In the genomic region with DNA sequence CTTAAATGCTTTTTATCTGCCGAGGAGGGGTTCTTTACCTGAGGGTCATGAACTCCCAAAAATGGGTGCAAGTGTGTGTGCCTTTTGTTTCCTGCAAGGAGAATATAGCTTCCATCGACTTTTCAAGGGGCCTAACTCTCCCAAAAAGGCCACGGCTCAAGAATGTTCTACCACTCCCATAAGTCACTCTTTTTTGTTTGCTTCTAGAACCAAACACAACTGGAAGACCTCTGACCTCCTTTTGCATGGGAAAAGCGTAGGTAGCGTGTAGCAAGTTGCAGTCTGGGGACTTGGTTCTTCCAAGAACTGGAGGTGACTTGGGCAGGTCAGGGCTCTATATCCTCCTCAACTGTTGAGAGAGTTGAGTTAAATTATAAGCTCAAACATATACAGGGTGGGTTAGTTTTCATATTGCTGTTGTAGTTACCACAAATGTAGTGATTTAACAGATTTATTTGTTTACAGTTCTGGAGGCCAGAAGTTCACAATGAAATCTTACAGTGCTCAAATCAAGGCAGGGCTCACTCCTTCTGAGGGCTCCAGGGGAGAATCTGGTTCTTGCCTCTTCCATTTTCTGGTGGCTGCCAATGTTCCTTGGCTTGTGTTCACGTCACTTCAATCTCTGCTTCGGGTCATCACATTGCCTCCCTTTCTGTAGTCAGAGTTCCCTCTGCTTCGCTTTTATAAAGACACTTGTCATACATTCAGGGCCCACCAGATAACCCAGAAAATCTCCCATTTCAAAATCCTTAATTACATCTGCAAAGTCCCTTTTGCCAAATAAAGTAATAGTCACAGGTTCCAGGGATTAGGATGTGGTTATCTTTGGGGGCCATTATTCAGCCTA, we compare ENCODE assay signal across 11 cellular contexts. TPM values are rescaled to one million over a fixed set of nuclear protein-coding genes. Genes with fewer than 3 reads are reported as not detected.
DNase-seq lines count a peak whose midpoint lies in the region; ATAC-seq, FAIRE-seq and TF ChIP-seq lines count a peak whose summit lies in the region.
"Had no signal": no experiment of that assay in that cellular context is flagged by ENCODE, and none has a peak within 500 bp of the region (broad histone marks: within the 10 kb centered on the region; RNA-seq: fewer than 3 reads in every experiment).

No MANE protein-coding gene starts in this region.

- H3K27ac ChIP-seq in BLaER1 (peak overlapping the region; percentile 90; the same call in 1 of the 2 replicates), HUES64 (ENCODE audit: low read depth, low read length) (no peak overlapping the region), K562 (ENCODE audit: extremely low read depth, low read depth, low read length) (no peak overlapping the region; the same call in 2 of the 3 replicates)

- peak overlapping the region; percentile 88 for H3K4me2 ChIP-seq in BLaER1
- peak overlapping the region; percentile 93 for H3K4me2 ChIP-seq in K562 (ENCODE audit: insufficient read depth, low read length)

- no peaks in the 10 kb centered on the region for H3K9me1 ChIP-seq in K562 (ENCODE audit: control insufficient read depth, insufficient read depth, low read length)

- no peak for TF ChIP-seq RAD21 in K562 (CRISPR knock-in tag; conservative IDR thresholded peaks at IDR 0.05 in 1 of 2, IDR thresholded peaks at IDR 0.05 in 1 of 2)

- H3K9me3 Mint-ChIP-seq in mesothelial cell of epicardium = no peaks in the 10 kb centered on the region

- H3K27me3 ChIP-seq in BLaER1 (no peaks in the 10 kb centered on the region), HUES64 (ENCODE audit: insufficient read depth, low read length) (no peaks in the 10 kb centered on the region), K562 (ENCODE audit: control insufficient read depth in 2 of 2, insufficient read depth in 2 of 2, low read length in 2 of 2) (no peaks in the 10 kb centered on the region)
- H3K27me3 ChIP-seq: esophagus squamous epithelium had no signal

- H2AFZ ChIP-seq in K562 (ENCODE audit: low read depth, low read length) = no peak overlapping the region

- 67% methylated on average over 8 of the region's 8 CpGs for WGBS in HUES64
- 25% methylated on average over 8 of the region's 8 CpGs for WGBS in K562 (ENCODE audit: insufficient coverage, low coverage, missing lambda C conversion rate)

- H3K4me1 ChIP-seq in BLaER1 (peaks cover 47% of the 10 kb centered on the region), HUES64 (ENCODE audit: insufficient read depth, low read length) (peaks cover 25% of the 10 kb centered on the region), K562 (replicated peaks in 1 of 2; ENCODE audit: control insufficient read depth in 2 of 2, insufficient read depth in 2 of 2, low read length in 2 of 2) (peaks cover 33 to 43% of the 10 kb centered on the region in 2 experiments)

- FAIRE-seq in K562 (lab: Jason Lieb, UNC) (no peak), GM12892 (lab: Jason Lieb, UNC) (no peak)

- peak overlapping the region; percentile 79 for H3K4me3 ChIP-seq in BLaER1
- H3K4me3 ChIP-seq in HUES64 (ENCODE audit: low read length) = peak overlapping the region; percentile 94
- peak overlapping the region; percentile 56 for H3K4me3 ChIP-seq in K562

- peaks cover 18% of the 10 kb centered on the region for H3K36me3 ChIP-seq in BLaER1
- peaks cover 26% of the 10 kb centered on the region for H3K36me3 ChIP-seq in HUES64 (ENCODE audit: insufficient read depth, low read length)
- peaks cover 44% of the 10 kb centered on the region for H3K36me3 ChIP-seq in K562 (ENCODE audit: control insufficient read depth, insufficient read depth, low read length)
- H3K36me3 ChIP-seq: esophagus squamous epithelium had no signal

- H3K27ac Mint-ChIP-seq in mesothelial cell of epicardium = peak overlapping the region; percentile 93

- H3K36me3 Mint-ChIP-seq in mesothelial cell of epicardium = no peaks in the 10 kb centered on the region

- DNase-seq in K562 (ENCODE audit: extremely low read depth in 1 of 4, low spot score in 3 of 4) (peak in 1 of 4 experiments; percentile 34), mesothelial cell of epicardium (ENCODE audit: low spot score in 2 of 2, unreplicated experiment in 2 of 2) (no peak), NCI-H748 (lab: John Stamatoyannopoulos, UW; ENCODE audit: unreplicated experiment) (no peak), GM12892 (ENCODE audit: insufficient read length) (no peak)
- DNase-seq: esophagus squamous epithelium, GF-D8, NCI-H1417 treated with DMSO at 0.1 percent for 48 hours had no signal

- ATAC-seq in K562 = no peak
- no peak for ATAC-seq in GM18861 (IDR thresholded peaks at IDR 0.05; ENCODE audit: unreplicated experiment)
- no peak for ATAC-seq in GM19324 (IDR thresholded peaks at IDR 0.05; ENCODE audit: low FRiP score, unreplicated experiment)

- no peaks in the 10 kb centered on the region for H3K9me3 ChIP-seq in BLaER1
- no peaks in the 10 kb centered on the region for H3K9me3 ChIP-seq in HUES64 (ENCODE audit: insufficient read depth, low read depth, low read length)
- H3K9me3 ChIP-seq in K562 (replicated peaks; ENCODE audit: control insufficient read depth, insufficient read depth, low read depth, low read length) = no peaks in the 10 kb centered on the region
- H3K9me3 ChIP-seq: esophagus squamous epithelium had no signal

- CTCF ChIA-PET in K562 (lab: Yijun Ruan, JAX; ENCODE audit: low intra/inter-chr PET ratio) = no interaction called here

- H3K9ac ChIP-seq in BLaER1 (peak overlapping the region; percentile 92), HUES64 (ENCODE audit: low read depth, low read length) (peak overlapping the region; percentile 94; the same call in 1 of the 2 replicates), K562 (ENCODE audit: insufficient read depth in 1 of 2, low read depth in 2 of 2, low read length in 2 of 2) (peak overlapping the region; percentile 53 to 71; a peak in 3 of 4 replicates)

- H3K79me2 ChIP-seq in K562 (ENCODE audit: control insufficient read depth, insufficient read depth, low read length) = peaks cover 86% of the 10 kb centered on the region

- H3K4me3 Mint-ChIP-seq in mesothelial cell of epicardium = peak overlapping the region; percentile 80

- intact Hi-C loops in K562 (cut with micrococcal nuclease) = no loop called here

- H3K4me1 Mint-ChIP-seq in mesothelial cell of epicardium = peaks cover 40% of the 10 kb centered on the region

- TF ChIP-seq POLR2A in K562 (conservative IDR thresholded peaks at IDR 0.05) (no peak), GM12892 (IDR thresholded peaks at IDR 0.05; ENCODE audit: low read depth, low read length) (no peak)

- no peaks in the 10 kb centered on the region for H3K27me3 Mint-ChIP-seq in mesothelial cell of epicardium (ENCODE audit: low read depth)

- TF ChIP-seq CTCF in K562 (IDR thresholded peaks at IDR 0.05 in 2 of 3, conservative IDR thresholded peaks at IDR 0.05 in 1 of 3; ENCODE audit: insufficient read depth in 2 of 3, low read depth in 1 of 3, low read length in 3 of 3) (no peak), mesothelial cell of epicardium (IDR thresholded peaks at IDR 0.05; ENCODE audit: unreplicated experiment) (no peak)

- peaks cover 53% of the 10 kb centered on the region for H4K20me1 ChIP-seq in BLaER1
- 0 out of 2 replicates have a peak, but pooled peaks cover 18% of the 10 kb centered on the region for H4K20me1 ChIP-seq in K562 (replicated peaks; ENCODE audit: control insufficient read depth, insufficient read depth, low read length)

- TF ChIP-seq EP300 in K562 (IDR thresholded peaks at IDR 0.05; ENCODE audit: low read length) = no peak

- no TSS peak for BruUV-seq in K562 (replicated peaks; lab: Mats Ljungman, UMichigan)

- in situ Hi-C loops in K562 (cut with MboI) = no loop called here

- POLR2A ChIA-PET in K562 (lab: Yijun Ruan, JAX) = interaction anchor here (0.8 to 4.9 kb wide), 3 partner anchors 8 to 279 kb away, joined by 3 to 62 read pairs (median 19); a partner anchor contains a TSS

RNA-seq across cellular contexts. Expression of a gene that starts 1.4 kb away (rescaled TPM):
- 115 TPM for polyA plus RNA-seq in HUES64 (2013, experiment 1 of 2)
- polyA plus RNA-seq in HUES64 (2013, experiment 2 of 2) = 122 TPM
- total RNA-seq in K562 (2011; cell fraction: chromatin; rRNA removed; ENCODE audit: low replicate concordance) = 75.7 and 97.1 TPM in 2 replicates
- total RNA-seq in K562 (2011; cell fraction: nucleolus; rRNA removed) = 85.3 and 101 TPM in 2 replicates
- total RNA-seq in K562 (2011; cell fraction: nucleoplasm; rRNA removed) = 131 and 163 TPM in 2 replicates
- total RNA-seq in K562 (2014; rRNA removed) (59.6 and 71.8 TPM in 2 replicates), K562 (2014; rRNA removed; fragmentation: Illumina TruSeq; extraction: Trizol) (83.1 and 87.7 TPM in 2 replicates), K562 (2015; rRNA removed; fragmentation: Illumina TruSeq; extraction: Trizol) (72.0 and 74.0 TPM in 2 replicates), K562 (2021) (65.3 and 67.5 TPM in 2 replicates), mesothelial cell of epicardium (43.0 to 45.5 TPM (median 43.3 TPM) in 3 replicates)
- polyA plus RNA-seq in K562 (2011; rRNA removed) (88.3 and 117 TPM in 2 replicates), K562 (2014; fragmentation: Illumina TruSeq; extraction: Trizol) (89.6 and 121 TPM in 2 replicates), K562 (2014; fragmentation: Nextera tagmentation; extraction: Ambion mirVana) (10 to 100 TPM; 76.0 to 95.3 TPM), K562 (2014; rRNA removed) (34.6 and 44.9 TPM in 2 replicates)
- polyA plus RNA-seq in K562 (2011; cell fraction: cytosol; rRNA removed) = 45.5 and 66.1 TPM in 2 replicates
- 24.8 and 32.2 TPM in 2 replicates for polyA plus RNA-seq in K562 (2011; cell fraction: nucleus; rRNA removed)
- polyA plus RNA-seq in K562 (2012) = 40.4 and 49.6 TPM in 2 replicates
- polyA minus RNA-seq in K562 (2011; rRNA and poly(A)+ RNA removed) = 66.9 and 80.3 TPM in 2 replicates
- 31.5 and 44.4 TPM in 2 replicates for polyA minus RNA-seq in K562 (2011; cell fraction: cytosol; rRNA and poly(A)+ RNA removed)
- polyA minus RNA-seq in K562 (2011; cell fraction: nucleus; rRNA and poly(A)+ RNA removed) = 12.5 and 15.9 TPM in 2 replicates
- polyA plus RNA-seq in GM12892 (2012; ENCODE audit: missing spikeins) = 35.2 TPM

RNA-seq across cellular contexts. Expression of a gene that starts 14.8 kb away (rescaled TPM):
- 18.5 TPM for polyA plus RNA-seq in HUES64 (2013, experiment 1 of 2)
- 20.2 TPM for polyA plus RNA-seq in HUES64 (2013, experiment 2 of 2)
- total RNA-seq in K562 (2011; cell fraction: chromatin; rRNA removed; ENCODE audit: low replicate concordance) = 58.5 and 63.2 TPM in 2 replicates
- total RNA-seq in K562 (2011; cell fraction: nucleolus; rRNA removed) = 42.5 and 42.8 TPM in 2 replicates
- 44.1 and 49.8 TPM in 2 replicates for total RNA-seq in K562 (2011; cell fraction: nucleoplasm; rRNA removed)
- total RNA-seq in K562 (2014; rRNA removed) (25.1 and 25.5 TPM in 2 replicates), K562 (2014; rRNA removed; fragmentation: Illumina TruSeq; extraction: Trizol) (20.9 and 26.8 TPM in 2 replicates), K562 (2015; rRNA removed; fragmentation: Illumina TruSeq; extraction: Trizol) (14.3 and 14.6 TPM in 2 replicates), K562 (2021) (20.1 and 25.2 TPM in 2 replicates), mesothelial cell of epicardium (36.7 to 40.2 TPM (median 39.8 TPM) in 3 replicates)
- polyA plus RNA-seq in K562 (2011; rRNA removed) (35.8 and 38.6 TPM in 2 replicates), K562 (2014; fragmentation: Illumina TruSeq; extraction: Trizol) (19.0 and 19.4 TPM in 2 replicates), K562 (2014; fragmentation: Nextera tagmentation; extraction: Ambion mirVana) (10 to 100 TPM; 11.2 to 17.7 TPM), K562 (2014; rRNA removed) (37.6 and 45.4 TPM in 2 replicates)
- polyA plus RNA-seq in K562 (2011; cell fraction: cytosol; rRNA removed) = 15.7 and 17.9 TPM in 2 replicates
- polyA plus RNA-seq in K562 (2011; cell fraction: nucleus; rRNA removed) = 54.6 and 62.4 TPM in 2 replicates
- polyA plus RNA-seq in K562 (2012) = 20.5 and 42.0 TPM in 2 replicates
- 9.2 and 9.9 TPM in 2 replicates for polyA minus RNA-seq in K562 (2011; rRNA and poly(A)+ RNA removed)
- polyA minus RNA-seq in K562 (2011; cell fraction: cytosol; rRNA and poly(A)+ RNA removed) = 4.6 and 7.2 TPM in 2 replicates
- polyA minus RNA-seq in K562 (2011; cell fraction: nucleus; rRNA and poly(A)+ RNA removed) = 10.8 and 16.7 TPM in 2 replicates
- polyA plus RNA-seq in GM12892 (2012; ENCODE audit: missing spikeins) = 24.8 TPM

RNA-seq across cellular contexts. Expression of a gene that starts 15.1 kb away (rescaled TPM):
- polyA plus RNA-seq in HUES64 (2013, experiment 1 of 2) = 9.3 TPM
- polyA plus RNA-seq in HUES64 (2013, experiment 2 of 2) = 12.1 TPM
- total RNA-seq in K562 (2011; cell fraction: chromatin; rRNA removed; ENCODE audit: low replicate concordance) = 14.5 and 38.2 TPM in 2 replicates
- 22.8 and 26.7 TPM in 2 replicates for total RNA-seq in K562 (2011; cell fraction: nucleolus; rRNA removed)
- total RNA-seq in K562 (2011; cell fraction: nucleoplasm; rRNA removed) = 22.7 and 28.9 TPM in 2 replicates
- total RNA-seq in K562 (2014; rRNA removed) (9.0 and 15.1 TPM in 2 replicates), K562 (2014; rRNA removed; fragmentation: Illumina TruSeq; extraction: Trizol) (6.3 and 8.2 TPM in 2 replicates), K562 (2015; rRNA removed; fragmentation: Illumina TruSeq; extraction: Trizol) (7.7 and 8.0 TPM in 2 replicates), K562 (2021) (18.9 and 20.1 TPM in 2 replicates), mesothelial cell of epicardium (35.8 to 41.8 TPM (median 37.6 TPM) in 3 replicates)
- polyA plus RNA-seq in K562 (2011; rRNA removed) (13.7 and 18.8 TPM in 2 replicates), K562 (2014; fragmentation: Illumina TruSeq; extraction: Trizol) (15.2 and 15.4 TPM in 2 replicates), K562 (2014; fragmentation: Nextera tagmentation; extraction: Ambion mirVana) (1 to 10 TPM; 2.1 to 2.9 TPM), K562 (2014; rRNA removed) (8.1 and 15.4 TPM in 2 replicates)
- 10.8 and 23.2 TPM in 2 replicates for polyA plus RNA-seq in K562 (2011; cell fraction: cytosol; rRNA removed)
- polyA plus RNA-seq in K562 (2011; cell fraction: nucleus; rRNA removed) = 40.2 and 69.4 TPM in 2 replicates
- polyA plus RNA-seq in K562 (2012) = 11.5 and 17.0 TPM in 2 replicates
- polyA minus RNA-seq in K562 (2011; rRNA and poly(A)+ RNA removed) = 7.3 and 16.7 TPM in 2 replicates
- 21.0 and 35.8 TPM in 2 replicates for polyA minus RNA-seq in K562 (2011; cell fraction: cytosol; rRNA and poly(A)+ RNA removed)
- polyA minus RNA-seq in K562 (2011; cell fraction: nucleus; rRNA and poly(A)+ RNA removed) = 12.4 and 16.7 TPM in 2 replicates
- polyA plus RNA-seq in GM12892 (2012; ENCODE audit: missing spikeins) = 8.1 TPM

RNA-seq across cellular contexts. Expression of a gene that starts 36.9 kb away (rescaled TPM):
- 54.3 TPM for polyA plus RNA-seq in HUES64 (2013, experiment 1 of 2)
- polyA plus RNA-seq in HUES64 (2013, experiment 2 of 2) = 51.4 TPM
- total RNA-seq in K562 (2011; cell fraction: chromatin; rRNA removed; ENCODE audit: low replicate concordance) = 13.2 and 36.1 TPM in 2 replicates
- 33.4 and 34.0 TPM in 2 replicates for total RNA-seq in K562 (2011; cell fraction: nucleolus; rRNA removed)
- total RNA-seq in K562 (2011; cell fraction: nucleoplasm; rRNA removed) = 27.2 and 30.3 TPM in 2 replicates
- total RNA-seq in K562 (2014; rRNA removed) (121 and 122 TPM in 2 replicates), K562 (2014; rRNA removed; fragmentation: Illumina TruSeq; extraction: Trizol) (59.5 and 62.7 TPM in 2 replicates), K562 (2015; rRNA removed; fragmentation: Illumina TruSeq; extraction: Trizol) (70.6 and 71.4 TPM in 2 replicates), K562 (2021) (106 and 108 TPM in 2 replicates), mesothelial cell of epicardium (60.8 to 61.0 TPM (median 60.9 TPM) in 3 replicates)
- polyA plus RNA-seq in K562 (2011; rRNA removed) (64.6 and 105 TPM in 2 replicates), K562 (2014; fragmentation: Illumina TruSeq; extraction: Trizol) (127 and 137 TPM in 2 replicates), K562 (2014; fragmentation: Nextera tagmentation; extraction: Ambion mirVana) (10 to 100 TPM; 22.0 to 25.1 TPM), K562 (2014; rRNA removed) (104 and 109 TPM in 2 replicates)
- 64.6 and 142 TPM in 2 replicates for polyA plus RNA-seq in K562 (2011; cell fraction: cytosol; rRNA removed)
- polyA plus RNA-seq in K562 (2011; cell fraction: nucleus; rRNA removed) = 48.3 and 71.0 TPM in 2 replicates
- polyA plus RNA-seq in K562 (2012) = 89.9 and 120 TPM in 2 replicates
- 31.5 and 60.7 TPM in 2 replicates for polyA minus RNA-seq in K562 (2011; rRNA and poly(A)+ RNA removed)
- 27.9 and 61.6 TPM in 2 replicates for polyA minus RNA-seq in K562 (2011; cell fraction: cytosol; rRNA and poly(A)+ RNA removed)
- 14.4 and 16.8 TPM in 2 replicates for polyA minus RNA-seq in K562 (2011; cell fraction: nucleus; rRNA and poly(A)+ RNA removed)
- 84.7 TPM for polyA plus RNA-seq in GM12892 (2012; ENCODE audit: missing spikeins)

RNA-seq across cellular contexts. Expression of a gene that starts 44.6 kb away (rescaled TPM):
- not detected for polyA plus RNA-seq in HUES64 (2013, experiment 1 of 2)
- not detected for polyA plus RNA-seq in HUES64 (2013, experiment 2 of 2)
- total RNA-seq in K562 (2011; cell fraction: chromatin; rRNA removed; ENCODE audit: low replicate concordance) = not detected in 2 replicates
- not detected in 2 replicates for total RNA-seq in K562 (2011; cell fraction: nucleolus; rRNA removed)
- not detected in 2 replicates for total RNA-seq in K562 (2011; cell fraction: nucleoplasm; rRNA removed)
- total RNA-seq in K562 (2014; rRNA removed) = not detected in 2 replicates
- not detected in 2 replicates for total RNA-seq in K562 (2014; rRNA removed; fragmentation: Illumina TruSeq; extraction: Trizol)
- not detected in 2 replicates for total RNA-seq in K562 (2015; rRNA removed; fragmentation: Illumina TruSeq; extraction: Trizol)
- not detected in 2 replicates for total RNA-seq in K562 (2021)
- not detected in 2 replicates for polyA plus RNA-seq in K562 (2011; rRNA removed)
- polyA plus RNA-seq in K562 (2011; cell fraction: cytosol; rRNA removed) = not detected in 2 replicates
- not detected in 2 replicates for polyA plus RNA-seq in K562 (2011; cell fraction: nucleus; rRNA removed)
- polyA plus RNA-seq in K562 (2012) = not detected in 2 replicates
- not detected in 2 replicates for polyA plus RNA-seq in K562 (2014; fragmentation: Illumina TruSeq; extraction: Trizol)
- polyA plus RNA-seq in K562 (2014; fragmentation: Nextera tagmentation; extraction: Ambion mirVana) = not detected
- polyA plus RNA-seq in K562 (2014; rRNA removed) = not detected in 2 replicates
- polyA minus RNA-seq in K562 (2011; rRNA and poly(A)+ RNA removed) = not detected in 2 replicates
- not detected in 2 replicates for polyA minus RNA-seq in K562 (2011; cell fraction: cytosol; rRNA and poly(A)+ RNA removed)
- polyA minus RNA-seq in K562 (2011; cell fraction: nucleus; rRNA and poly(A)+ RNA removed) = not detected in 2 replicates
- total RNA-seq in mesothelial cell of epicardium = not detected in 3 replicates
- polyA plus RNA-seq in GM12892 (2012; ENCODE audit: missing spikeins) = not detected
- total RNA-seq: esophagus squamous epithelium had no signal
